ENCODE assay signal across 1 cellular context in the genomic region with DNA sequence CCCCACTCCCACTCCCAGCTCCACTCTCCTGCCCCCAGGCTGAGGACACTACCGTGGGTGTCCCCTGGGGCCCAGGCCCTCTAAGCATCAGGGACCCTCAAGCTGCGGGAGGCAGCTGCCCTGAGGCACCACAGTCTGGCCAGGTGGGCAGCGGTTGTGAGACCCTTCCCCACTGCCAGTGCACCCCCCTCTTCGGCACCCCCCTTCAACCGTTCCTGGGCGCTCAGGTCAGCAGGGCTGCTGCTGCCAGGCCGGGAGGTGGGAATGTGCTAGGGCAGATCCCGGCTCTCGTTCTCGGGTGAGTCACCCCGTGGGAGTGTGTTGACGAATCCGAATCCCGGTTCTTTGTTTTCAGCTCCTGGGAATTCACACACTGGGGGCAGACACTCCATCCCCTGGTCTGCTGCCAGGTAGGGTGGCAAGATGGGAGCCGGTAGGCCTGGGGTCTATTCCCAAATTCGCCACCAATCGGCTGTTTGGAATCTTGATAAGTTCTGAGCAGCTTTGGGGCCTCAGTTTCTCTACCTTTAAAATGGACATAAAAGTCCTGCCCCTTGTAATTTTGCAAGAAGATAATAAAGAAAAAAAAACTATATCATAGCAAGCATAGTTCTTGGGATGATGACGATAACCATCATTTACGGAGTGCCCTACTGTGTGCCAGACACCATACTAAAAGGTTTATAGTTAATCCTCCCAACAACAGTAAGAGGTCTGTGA.
A peak's percentile ranks its signal among the peaks of the same experiment; 100 is the strongest.
TF ChIP-seq lines count a peak whose summit lies in the region.

No MANE protein-coding gene starts in this region.

TF ChIP-seq in SK-N-SH, 30 proteins besides CTCF, POLR2A, EP300 and RAD21 (continued from another document):
- TF ChIP-seq, protein P1, sequence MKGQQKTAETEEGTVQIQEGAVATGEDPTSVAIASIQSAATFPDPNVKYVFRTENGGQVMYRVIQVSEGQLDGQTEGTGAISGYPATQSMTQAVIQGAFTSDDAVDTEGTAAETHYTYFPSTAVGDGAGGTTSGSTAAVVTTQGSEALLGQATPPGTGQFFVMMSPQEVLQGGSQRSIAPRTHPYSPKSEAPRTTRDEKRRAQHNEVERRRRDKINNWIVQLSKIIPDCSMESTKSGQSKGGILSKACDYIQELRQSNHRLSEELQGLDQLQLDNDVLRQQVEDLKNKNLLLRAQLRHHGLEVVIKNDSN (IDR thresholded peaks at IDR 0.05; ENCODE audit: borderline replicate concordance, low read depth) = no peak
- peak; percentile 43; the same call in 1 of the 2 replicates for TF ChIP-seq FOSL2 (IDR thresholded peaks at IDR 0.05; ENCODE audit: borderline replicate concordance, low read depth)
- TF ChIP-seq GABPA (IDR thresholded peaks at IDR 0.05; ENCODE audit: low read depth) = no peak
- no peak for TF ChIP-seq RXRA (IDR thresholded peaks at IDR 0.05; ENCODE audit: borderline replicate concordance, low read depth)
- TF ChIP-seq GATA2 (CRISPR knock-in tag; IDR thresholded peaks at IDR 0.05) = no peak
- TF ChIP-seq, protein P2, sequence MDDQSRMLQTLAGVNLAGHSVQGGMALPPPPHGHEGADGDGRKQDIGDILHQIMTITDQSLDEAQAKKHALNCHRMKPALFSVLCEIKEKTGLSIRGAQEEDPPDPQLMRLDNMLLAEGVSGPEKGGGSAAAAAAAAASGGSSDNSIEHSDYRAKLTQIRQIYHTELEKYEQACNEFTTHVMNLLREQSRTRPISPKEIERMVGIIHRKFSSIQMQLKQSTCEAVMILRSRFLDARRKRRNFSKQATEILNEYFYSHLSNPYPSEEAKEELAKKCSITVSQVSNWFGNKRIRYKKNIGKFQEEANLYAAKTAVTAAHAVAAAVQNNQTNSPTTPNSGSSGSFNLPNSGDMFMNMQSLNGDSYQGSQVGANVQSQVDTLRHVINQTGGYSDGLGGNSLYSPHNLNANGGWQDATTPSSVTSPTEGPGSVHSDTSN (IDR thresholded peaks at IDR 0.05) = no peak
- no peak for TF ChIP-seq ELF1 (IDR thresholded peaks at IDR 0.05)
- no peak for TF ChIP-seq TAF1 (IDR thresholded peaks at IDR 0.05; ENCODE audit: borderline replicate concordance, low read depth, low read length)
